1 cellular context compared by ENCODE assay signal in the genomic region with DNA sequence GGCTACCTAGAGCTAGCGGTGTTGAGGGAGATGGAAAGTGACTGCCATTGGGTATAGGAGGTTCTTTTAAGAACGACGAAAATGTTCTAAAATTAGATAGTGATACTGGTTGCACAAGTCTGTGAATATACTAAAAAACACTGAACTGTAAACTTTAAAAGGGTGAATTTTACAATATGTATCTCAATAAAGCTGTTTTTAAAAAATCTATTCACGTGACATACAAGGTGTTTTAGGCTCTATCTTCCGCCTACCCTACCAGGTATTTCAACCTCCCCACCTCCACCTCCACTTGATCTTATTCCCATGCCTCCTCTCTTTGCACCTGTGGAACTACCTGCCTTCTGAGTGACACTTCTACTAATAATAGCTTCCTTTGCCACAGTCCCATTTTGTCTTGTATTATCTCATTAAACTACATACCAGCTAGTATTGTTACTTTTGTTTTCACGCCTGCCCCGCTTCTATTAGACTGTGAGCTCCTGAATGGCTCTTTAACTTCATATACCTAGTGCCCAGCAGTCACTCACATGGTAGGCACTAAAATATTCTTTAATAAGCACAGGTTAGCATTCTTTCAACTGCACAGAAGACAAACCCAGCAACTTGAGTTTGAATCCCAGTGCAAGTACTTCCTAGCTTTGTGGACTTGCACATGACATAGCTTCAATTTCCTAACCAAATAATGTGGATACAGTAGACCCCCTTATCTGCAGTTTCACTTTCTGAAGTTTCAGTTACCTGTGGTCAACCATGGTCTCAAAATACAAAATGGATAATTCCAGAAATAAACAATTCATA.
TF ChIP-seq lines count a peak whose summit lies in the region.

No MANE protein-coding gene starts in this region.

TF ChIP-seq in GM12878, 131 proteins besides CTCF, POLR2A, EP300 and RAD21 (continued from another document):
- TF ChIP-seq, protein P1, sequence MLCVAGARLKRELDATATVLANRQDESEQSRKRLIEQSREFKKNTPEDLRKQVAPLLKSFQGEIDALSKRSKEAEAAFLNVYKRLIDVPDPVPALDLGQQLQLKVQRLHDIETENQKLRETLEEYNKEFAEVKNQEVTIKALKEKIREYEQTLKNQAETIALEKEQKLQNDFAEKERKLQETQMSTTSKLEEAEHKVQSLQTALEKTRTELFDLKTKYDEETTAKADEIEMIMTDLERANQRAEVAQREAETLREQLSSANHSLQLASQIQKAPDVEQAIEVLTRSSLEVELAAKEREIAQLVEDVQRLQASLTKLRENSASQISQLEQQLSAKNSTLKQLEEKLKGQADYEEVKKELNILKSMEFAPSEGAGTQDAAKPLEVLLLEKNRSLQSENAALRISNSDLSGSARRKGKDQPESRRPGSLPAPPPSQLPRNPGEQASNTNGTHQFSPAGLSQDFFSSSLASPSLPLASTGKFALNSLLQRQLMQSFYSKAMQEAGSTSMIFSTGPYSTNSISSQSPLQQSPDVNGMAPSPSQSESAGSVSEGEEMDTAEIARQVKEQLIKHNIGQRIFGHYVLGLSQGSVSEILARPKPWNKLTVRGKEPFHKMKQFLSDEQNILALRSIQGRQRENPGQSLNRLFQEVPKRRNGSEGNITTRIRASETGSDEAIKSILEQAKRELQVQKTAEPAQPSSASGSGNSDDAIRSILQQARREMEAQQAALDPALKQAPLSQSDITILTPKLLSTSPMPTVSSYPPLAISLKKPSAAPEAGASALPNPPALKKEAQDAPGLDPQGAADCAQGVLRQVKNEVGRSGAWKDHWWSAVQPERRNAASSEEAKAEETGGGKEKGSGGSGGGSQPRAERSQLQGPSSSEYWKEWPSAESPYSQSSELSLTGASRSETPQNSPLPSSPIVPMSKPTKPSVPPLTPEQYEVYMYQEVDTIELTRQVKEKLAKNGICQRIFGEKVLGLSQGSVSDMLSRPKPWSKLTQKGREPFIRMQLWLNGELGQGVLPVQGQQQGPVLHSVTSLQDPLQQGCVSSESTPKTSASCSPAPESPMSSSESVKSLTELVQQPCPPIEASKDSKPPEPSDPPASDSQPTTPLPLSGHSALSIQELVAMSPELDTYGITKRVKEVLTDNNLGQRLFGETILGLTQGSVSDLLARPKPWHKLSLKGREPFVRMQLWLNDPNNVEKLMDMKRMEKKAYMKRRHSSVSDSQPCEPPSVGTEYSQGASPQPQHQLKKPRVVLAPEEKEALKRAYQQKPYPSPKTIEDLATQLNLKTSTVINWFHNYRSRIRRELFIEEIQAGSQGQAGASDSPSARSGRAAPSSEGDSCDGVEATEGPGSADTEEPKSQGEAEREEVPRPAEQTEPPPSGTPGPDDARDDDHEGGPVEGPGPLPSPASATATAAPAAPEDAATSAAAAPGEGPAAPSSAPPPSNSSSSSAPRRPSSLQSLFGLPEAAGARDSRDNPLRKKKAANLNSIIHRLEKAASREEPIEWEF (IDR thresholded peaks at IDR 0.05; ENCODE audit: insufficient replicate concordance, low read depth, low read length): no peak
- no peak for TF ChIP-seq NFYA (IDR thresholded peaks at IDR 0.05; ENCODE audit: borderline replicate concordance, low read depth, low read length)
- no peak for TF ChIP-seq JUND (IDR thresholded peaks at IDR 0.05; ENCODE audit: low read depth, low read length)
- TF ChIP-seq ATF7 (IDR thresholded peaks at IDR 0.05; ENCODE audit: low read depth): no peak
- peak; percentile 53 to 58; a peak in 2 of 4 replicates for TF ChIP-seq IKZF2 (IDR thresholded peaks at IDR 0.05)
- TF ChIP-seq SRF (IDR thresholded peaks at IDR 0.05; ENCODE audit: low read depth in 2 of 2, low read length in 2 of 2): no peak
- TF ChIP-seq, protein P2, sequence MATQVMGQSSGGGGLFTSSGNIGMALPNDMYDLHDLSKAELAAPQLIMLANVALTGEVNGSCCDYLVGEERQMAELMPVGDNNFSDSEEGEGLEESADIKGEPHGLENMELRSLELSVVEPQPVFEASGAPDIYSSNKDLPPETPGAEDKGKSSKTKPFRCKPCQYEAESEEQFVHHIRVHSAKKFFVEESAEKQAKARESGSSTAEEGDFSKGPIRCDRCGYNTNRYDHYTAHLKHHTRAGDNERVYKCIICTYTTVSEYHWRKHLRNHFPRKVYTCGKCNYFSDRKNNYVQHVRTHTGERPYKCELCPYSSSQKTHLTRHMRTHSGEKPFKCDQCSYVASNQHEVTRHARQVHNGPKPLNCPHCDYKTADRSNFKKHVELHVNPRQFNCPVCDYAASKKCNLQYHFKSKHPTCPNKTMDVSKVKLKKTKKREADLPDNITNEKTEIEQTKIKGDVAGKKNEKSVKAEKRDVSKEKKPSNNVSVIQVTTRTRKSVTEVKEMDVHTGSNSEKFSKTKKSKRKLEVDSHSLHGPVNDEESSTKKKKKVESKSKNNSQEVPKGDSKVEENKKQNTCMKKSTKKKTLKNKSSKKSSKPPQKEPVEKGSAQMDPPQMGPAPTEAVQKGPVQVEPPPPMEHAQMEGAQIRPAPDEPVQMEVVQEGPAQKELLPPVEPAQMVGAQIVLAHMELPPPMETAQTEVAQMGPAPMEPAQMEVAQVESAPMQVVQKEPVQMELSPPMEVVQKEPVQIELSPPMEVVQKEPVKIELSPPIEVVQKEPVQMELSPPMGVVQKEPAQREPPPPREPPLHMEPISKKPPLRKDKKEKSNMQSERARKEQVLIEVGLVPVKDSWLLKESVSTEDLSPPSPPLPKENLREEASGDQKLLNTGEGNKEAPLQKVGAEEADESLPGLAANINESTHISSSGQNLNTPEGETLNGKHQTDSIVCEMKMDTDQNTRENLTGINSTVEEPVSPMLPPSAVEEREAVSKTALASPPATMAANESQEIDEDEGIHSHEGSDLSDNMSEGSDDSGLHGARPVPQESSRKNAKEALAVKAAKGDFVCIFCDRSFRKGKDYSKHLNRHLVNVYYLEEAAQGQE (IDR thresholded peaks at IDR 0.05; ENCODE audit: low read depth, low read length): no peak
- TF ChIP-seq, protein P3, sequence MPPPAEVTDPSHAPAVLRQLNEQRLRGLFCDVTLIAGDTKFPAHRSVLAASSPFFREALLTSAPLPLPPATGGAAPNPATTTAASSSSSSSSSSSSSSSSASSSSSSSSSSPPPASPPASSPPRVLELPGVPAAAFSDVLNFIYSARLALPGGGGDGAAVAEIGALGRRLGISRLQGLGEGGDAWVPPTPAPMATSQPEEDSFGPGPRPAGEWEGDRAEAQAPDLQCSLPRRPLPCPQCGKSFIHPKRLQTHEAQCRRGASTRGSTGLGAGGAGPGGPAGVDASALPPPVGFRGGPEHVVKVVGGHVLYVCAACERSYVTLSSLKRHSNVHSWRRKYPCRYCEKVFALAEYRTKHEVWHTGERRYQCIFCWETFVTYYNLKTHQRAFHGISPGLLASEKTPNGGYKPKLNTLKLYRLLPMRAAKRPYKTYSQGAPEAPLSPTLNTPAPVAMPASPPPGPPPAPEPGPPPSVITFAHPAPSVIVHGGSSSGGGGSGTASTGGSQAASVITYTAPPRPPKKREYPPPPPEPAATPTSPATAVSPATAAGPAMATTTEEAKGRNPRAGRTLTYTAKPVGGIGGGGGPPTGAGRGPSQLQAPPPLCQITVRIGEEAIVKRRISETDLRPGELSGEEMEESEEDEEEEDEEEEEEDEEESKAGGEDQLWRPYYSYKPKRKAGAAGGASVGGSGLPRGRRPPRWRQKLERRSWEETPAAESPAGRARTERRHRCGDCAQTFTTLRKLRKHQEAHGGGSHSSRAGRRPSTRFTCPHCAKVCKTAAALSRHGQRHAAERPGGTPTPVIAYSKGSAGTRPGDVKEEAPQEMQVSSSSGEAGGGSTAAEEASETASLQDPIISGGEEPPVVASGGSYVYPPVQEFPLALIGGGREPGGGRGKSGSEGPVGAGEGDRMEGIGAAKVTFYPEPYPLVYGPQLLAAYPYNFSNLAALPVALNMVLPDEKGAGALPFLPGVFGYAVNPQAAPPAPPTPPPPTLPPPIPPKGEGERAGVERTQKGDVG (CRISPR knock-in tag; IDR thresholded peaks at IDR 0.05): no peak
- TF ChIP-seq STAT1 (conservative IDR thresholded peaks at IDR 0.05): no peak
- TF ChIP-seq BMI1 (IDR thresholded peaks at IDR 0.05; ENCODE audit: borderline replicate concordance): no peak
- TF ChIP-seq ZBTB40 (IDR thresholded peaks at IDR 0.05; ENCODE audit: borderline replicate concordance): peak; percentile 65; the same call in 1 of the 2 replicates
